Comparison of ENCODE assay signal across 1 cellular context in the genomic region with DNA sequence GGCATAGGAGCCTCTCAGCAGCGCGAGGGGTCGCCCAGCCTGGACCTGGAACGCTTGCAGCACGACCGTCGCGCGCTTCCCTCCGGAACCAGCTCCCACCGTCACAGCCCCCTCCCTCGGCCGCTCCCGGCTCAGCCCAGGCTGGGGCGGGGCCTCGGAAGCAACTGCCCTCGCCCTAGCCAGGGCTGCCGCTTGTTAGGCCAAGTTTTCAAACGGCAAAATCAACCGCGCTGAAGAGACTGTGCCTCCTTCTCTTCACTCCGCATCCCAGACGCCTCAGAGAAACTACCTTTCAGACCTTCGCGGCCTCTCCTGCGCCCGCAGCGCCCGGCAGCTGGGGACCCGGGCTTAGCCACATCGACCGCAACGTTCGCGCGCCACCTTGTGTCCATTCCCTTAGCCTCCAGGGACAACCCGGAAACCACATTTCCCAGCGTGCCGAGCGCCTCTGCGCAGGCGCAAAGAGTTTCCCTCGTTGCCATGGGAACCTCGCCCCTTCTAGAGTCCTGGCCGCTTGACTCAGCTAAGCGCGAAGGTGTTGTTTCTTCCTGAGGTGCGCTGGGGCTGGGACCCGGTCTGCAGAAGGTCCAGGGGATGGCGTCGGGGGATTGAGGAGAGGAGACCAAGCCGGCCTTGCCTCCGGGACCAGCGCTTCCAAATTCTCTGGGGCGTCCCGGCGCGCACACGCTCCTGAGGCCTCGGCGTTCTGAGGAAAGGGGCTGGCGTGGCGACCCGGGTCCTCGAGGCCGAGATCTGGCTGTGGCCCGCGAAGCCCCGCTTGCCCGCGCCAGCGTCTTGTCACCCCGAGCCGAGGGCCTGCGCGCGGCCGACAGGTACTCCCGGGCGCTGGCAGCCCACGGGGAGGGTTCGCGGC.
TF ChIP-seq lines count a peak whose summit lies in the region.

No MANE protein-coding gene starts in this region.

TF ChIP-seq in PFSK-1, 5 proteins besides CTCF, POLR2A, EP300 and RAD21:
- TF ChIP-seq, protein P1, sequence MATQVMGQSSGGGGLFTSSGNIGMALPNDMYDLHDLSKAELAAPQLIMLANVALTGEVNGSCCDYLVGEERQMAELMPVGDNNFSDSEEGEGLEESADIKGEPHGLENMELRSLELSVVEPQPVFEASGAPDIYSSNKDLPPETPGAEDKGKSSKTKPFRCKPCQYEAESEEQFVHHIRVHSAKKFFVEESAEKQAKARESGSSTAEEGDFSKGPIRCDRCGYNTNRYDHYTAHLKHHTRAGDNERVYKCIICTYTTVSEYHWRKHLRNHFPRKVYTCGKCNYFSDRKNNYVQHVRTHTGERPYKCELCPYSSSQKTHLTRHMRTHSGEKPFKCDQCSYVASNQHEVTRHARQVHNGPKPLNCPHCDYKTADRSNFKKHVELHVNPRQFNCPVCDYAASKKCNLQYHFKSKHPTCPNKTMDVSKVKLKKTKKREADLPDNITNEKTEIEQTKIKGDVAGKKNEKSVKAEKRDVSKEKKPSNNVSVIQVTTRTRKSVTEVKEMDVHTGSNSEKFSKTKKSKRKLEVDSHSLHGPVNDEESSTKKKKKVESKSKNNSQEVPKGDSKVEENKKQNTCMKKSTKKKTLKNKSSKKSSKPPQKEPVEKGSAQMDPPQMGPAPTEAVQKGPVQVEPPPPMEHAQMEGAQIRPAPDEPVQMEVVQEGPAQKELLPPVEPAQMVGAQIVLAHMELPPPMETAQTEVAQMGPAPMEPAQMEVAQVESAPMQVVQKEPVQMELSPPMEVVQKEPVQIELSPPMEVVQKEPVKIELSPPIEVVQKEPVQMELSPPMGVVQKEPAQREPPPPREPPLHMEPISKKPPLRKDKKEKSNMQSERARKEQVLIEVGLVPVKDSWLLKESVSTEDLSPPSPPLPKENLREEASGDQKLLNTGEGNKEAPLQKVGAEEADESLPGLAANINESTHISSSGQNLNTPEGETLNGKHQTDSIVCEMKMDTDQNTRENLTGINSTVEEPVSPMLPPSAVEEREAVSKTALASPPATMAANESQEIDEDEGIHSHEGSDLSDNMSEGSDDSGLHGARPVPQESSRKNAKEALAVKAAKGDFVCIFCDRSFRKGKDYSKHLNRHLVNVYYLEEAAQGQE (IDR thresholded peaks at IDR 0.05; ENCODE audit: insufficient read depth in 1 of 2, low read depth in 2 of 2, low read length in 2 of 2) = no peak
- TF ChIP-seq TAF1 (IDR thresholded peaks at IDR 0.05; ENCODE audit: borderline replicate concordance, insufficient read depth, low read length) (0 out of 2 replicates have a peak, but pooled peaks have one; percentile 66), SIN3A (IDR thresholded peaks at IDR 0.05; ENCODE audit: borderline replicate concordance, insufficient read depth, low read length) (0 out of 2 replicates have a peak, but pooled peaks have one; percentile 21), POLR2AphosphoS5 (IDR thresholded peaks at IDR 0.05; ENCODE audit: low read depth, low read length) (peak; percentile 93), FOXP2 (optimal IDR thresholded peaks at IDR 0.05; ENCODE audit: borderline replicate concordance, extremely low read depth, extremely low read length, insufficient read depth) (no peak)
